In the genomic region with DNA sequence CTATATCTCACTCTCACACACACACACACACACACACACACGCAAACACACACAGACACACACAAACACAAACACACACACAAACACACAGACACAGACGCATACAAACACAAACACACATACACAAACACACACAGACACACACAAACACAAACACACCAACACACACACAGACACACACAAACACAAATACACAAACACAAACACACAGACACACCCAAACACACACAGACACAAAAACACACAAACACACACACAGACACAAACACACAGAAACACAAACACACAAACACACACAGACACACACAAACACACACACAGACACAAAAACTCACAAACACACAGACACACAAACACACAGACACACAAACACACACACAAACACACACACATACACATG, we compare ENCODE assay signal across 2 cellular contexts.
TF ChIP-seq lines count a peak whose summit lies in the region.

No MANE protein-coding gene starts in this region.

TF ChIP-seq in HepG2, 621 proteins besides CTCF, POLR2A, EP300 and RAD21:
- TF ChIP-seq BRD4 (CRISPR knock-in tag; IDR thresholded peaks at IDR 0.05) (no peak), NFE2 (CRISPR knock-in tag; IDR thresholded peaks at IDR 0.05) (no peak), JDP2 (CRISPR knock-in tag; IDR thresholded peaks at IDR 0.05; ENCODE audit: borderline replicate concordance) (no peak), SYNCRIP (IDR thresholded peaks at IDR 0.05; ENCODE audit: insufficient read depth, low read depth, low read length) (no peak)
- TF ChIP-seq, protein P1, sequence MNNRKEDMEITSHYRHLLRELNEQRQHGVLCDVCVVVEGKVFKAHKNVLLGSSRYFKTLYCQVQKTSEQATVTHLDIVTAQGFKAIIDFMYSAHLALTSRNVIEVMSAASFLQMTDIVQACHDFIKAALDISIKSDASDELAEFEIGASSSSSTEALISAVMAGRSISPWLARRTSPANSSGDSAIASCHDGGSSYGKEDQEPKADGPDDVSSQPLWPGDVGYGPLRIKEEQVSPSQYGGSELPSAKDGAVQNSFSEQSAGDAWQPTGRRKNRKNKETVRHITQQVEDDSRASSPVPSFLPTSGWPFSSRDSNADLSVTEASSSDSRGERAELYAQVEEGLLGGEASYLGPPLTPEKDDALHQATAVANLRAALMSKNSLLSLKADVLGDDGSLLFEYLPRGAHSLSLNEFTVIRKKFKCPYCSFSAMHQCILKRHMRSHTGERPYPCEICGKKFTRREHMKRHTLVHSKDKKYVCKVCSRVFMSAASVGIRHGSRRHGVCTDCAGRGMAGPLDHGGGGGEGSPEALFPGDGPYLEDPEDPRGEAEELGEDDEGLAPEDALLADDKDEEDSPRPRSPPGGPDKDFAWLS (CRISPR knock-in tag; IDR thresholded peaks at IDR 0.05; ENCODE audit: borderline replicate concordance), result no peak
- TF ChIP-seq, protein P2, sequence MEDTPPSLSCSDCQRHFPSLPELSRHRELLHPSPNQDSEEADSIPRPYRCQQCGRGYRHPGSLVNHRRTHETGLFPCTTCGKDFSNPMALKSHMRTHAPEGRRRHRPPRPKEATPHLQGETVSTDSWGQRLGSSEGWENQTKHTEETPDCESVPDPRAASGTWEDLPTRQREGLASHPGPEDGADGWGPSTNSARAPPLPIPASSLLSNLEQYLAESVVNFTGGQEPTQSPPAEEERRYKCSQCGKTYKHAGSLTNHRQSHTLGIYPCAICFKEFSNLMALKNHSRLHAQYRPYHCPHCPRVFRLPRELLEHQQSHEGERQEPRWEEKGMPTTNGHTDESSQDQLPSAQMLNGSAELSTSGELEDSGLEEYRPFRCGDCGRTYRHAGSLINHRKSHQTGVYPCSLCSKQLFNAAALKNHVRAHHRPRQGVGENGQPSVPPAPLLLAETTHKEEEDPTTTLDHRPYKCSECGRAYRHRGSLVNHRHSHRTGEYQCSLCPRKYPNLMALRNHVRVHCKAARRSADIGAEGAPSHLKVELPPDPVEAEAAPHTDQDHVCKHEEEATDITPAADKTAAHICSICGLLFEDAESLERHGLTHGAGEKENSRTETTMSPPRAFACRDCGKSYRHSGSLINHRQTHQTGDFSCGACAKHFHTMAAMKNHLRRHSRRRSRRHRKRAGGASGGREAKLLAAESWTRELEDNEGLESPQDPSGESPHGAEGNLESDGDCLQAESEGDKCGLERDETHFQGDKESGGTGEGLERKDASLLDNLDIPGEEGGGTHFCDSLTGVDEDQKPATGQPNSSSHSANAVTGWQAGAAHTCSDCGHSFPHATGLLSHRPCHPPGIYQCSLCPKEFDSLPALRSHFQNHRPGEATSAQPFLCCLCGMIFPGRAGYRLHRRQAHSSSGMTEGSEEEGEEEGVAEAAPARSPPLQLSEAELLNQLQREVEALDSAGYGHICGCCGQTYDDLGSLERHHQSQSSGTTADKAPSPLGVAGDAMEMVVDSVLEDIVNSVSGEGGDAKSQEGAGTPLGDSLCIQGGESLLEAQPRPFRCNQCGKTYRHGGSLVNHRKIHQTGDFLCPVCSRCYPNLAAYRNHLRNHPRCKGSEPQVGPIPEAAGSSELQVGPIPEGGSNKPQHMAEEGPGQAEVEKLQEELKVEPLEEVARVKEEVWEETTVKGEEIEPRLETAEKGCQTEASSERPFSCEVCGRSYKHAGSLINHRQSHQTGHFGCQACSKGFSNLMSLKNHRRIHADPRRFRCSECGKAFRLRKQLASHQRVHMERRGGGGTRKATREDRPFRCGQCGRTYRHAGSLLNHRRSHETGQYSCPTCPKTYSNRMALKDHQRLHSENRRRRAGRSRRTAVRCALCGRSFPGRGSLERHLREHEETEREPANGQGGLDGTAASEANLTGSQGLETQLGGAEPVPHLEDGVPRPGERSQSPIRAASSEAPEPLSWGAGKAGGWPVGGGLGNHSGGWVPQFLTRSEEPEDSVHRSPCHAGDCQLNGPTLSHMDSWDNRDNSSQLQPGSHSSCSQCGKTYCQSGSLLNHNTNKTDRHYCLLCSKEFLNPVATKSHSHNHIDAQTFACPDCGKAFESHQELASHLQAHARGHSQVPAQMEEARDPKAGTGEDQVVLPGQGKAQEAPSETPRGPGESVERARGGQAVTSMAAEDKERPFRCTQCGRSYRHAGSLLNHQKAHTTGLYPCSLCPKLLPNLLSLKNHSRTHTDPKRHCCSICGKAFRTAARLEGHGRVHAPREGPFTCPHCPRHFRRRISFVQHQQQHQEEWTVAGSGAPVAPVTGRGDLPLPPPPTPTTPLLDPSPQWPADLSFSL (CRISPR knock-in tag; IDR thresholded peaks at IDR 0.05), result peak; percentile 78

TF ChIP-seq in K562, 482 proteins besides CTCF, POLR2A, EP300 and RAD21:
- no peak for TF ChIP-seq SMARCC2 (IDR thresholded peaks at IDR 0.05; ENCODE audit: low read depth)
- TF ChIP-seq ZBTB8A (IDR thresholded peaks at IDR 0.05; ENCODE audit: partially characterized antibody), result no peak
- peak in 1 of 2 experiments; percentile 33; a peak in 1 of 4 replicates for TF ChIP-seq TRIM24 (IDR thresholded peaks at IDR 0.05)
- no peak for TF ChIP-seq DNMT1 (IDR thresholded peaks at IDR 0.05)
- TF ChIP-seq, protein P3, sequence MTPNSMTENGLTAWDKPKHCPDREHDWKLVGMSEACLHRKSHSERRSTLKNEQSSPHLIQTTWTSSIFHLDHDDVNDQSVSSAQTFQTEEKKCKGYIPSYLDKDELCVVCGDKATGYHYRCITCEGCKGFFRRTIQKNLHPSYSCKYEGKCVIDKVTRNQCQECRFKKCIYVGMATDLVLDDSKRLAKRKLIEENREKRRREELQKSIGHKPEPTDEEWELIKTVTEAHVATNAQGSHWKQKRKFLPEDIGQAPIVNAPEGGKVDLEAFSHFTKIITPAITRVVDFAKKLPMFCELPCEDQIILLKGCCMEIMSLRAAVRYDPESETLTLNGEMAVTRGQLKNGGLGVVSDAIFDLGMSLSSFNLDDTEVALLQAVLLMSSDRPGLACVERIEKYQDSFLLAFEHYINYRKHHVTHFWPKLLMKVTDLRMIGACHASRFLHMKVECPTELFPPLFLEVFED (CRISPR knock-in tag; conservative IDR thresholded peaks at IDR 0.05), result no peak
- no peak for TF ChIP-seq RUNX1 (IDR thresholded peaks at IDR 0.05; ENCODE audit: low read depth)
- TF ChIP-seq GATAD2A (IDR thresholded peaks at IDR 0.05), result no peak
- no peak for TF ChIP-seq SIN3B (IDR thresholded peaks at IDR 0.05; ENCODE audit: low read depth)
- no peak for TF ChIP-seq ZNF143 (CRISPR knock-in tag; IDR thresholded peaks at IDR 0.05)
- TF ChIP-seq KLF6 (CRISPR knock-in tag; IDR thresholded peaks at IDR 0.05; ENCODE audit: borderline replicate concordance), result no peak
- peak; percentile 93 for TF ChIP-seq TSC22D4 (tag; IDR thresholded peaks at IDR 0.05)
- no peak for TF ChIP-seq BCOR (IDR thresholded peaks at IDR 0.05)
TF ChIP-seq in K562: peak in this region for 2.
